In genomic region chr4:41177016-41177415, GRCh38 we compare ENCODE assay signal across 8 cellular contexts. TPM values are rescaled to one million over a fixed set of nuclear protein-coding genes. Genes with fewer than 3 reads are reported as not detected.
DNase-seq lines count a peak whose midpoint lies in the region; ATAC-seq, FAIRE-seq and TF ChIP-seq lines count a peak whose summit lies in the region.

No MANE protein-coding gene starts in this region.

- no peaks in the 10 kb centered on the region for H3K36me3 ChIP-seq in SJCRH30
- no peaks in the 10 kb centered on the region for H3K36me3 ChIP-seq in psoas muscle (ENCODE audit: insufficient read depth in 1 of 2, low read depth in 1 of 2)

- H3K9me3 ChIP-seq in SJCRH30 (replicated peaks) (no peaks in the 10 kb centered on the region), psoas muscle (no peaks in the 10 kb centered on the region)

- peak in 3 of 4 donors; percentile 46 to 68 (median 63) for ATAC-seq in psoas muscle

- no peak overlapping the region for H3K4me3 ChIP-seq in SJCRH30
- no peak overlapping the region for H3K4me3 ChIP-seq in foreskin fibroblast (ENCODE audit: low read depth in 1 of 2, low read length in 2 of 2)
- H3K4me3 ChIP-seq in psoas muscle = no peak overlapping the region

- DNase-seq in GM18507 (ENCODE audit: extremely low spot score, insufficient read length, low read depth) (no peak), SJCRH30 (peak; percentile 42 to 73), foreskin fibroblast (peak; percentile 74 to 87), psoas muscle (no peak), hippocampal formation (lab: John Stamatoyannopoulos, UW) (no peak), HT-29 (ENCODE audit: low spot score) (no peak), NCI-H2227 (lab: John Stamatoyannopoulos, UW; ENCODE audit: unreplicated experiment) (no peak), KBM-7 (no peak)

- H3K27me3 ChIP-seq in SJCRH30 (no peaks in the 10 kb centered on the region), psoas muscle (ENCODE audit: insufficient read depth in 3 of 3, low read length in 2 of 3) (no peaks in the 10 kb centered on the region)

- intact Hi-C loops in psoas muscle (cut with DNase I) = no loop called here

- in situ Hi-C loops in KBM-7 (cut with MboI; ENCODE audit: low pct_unique_long_range_greater_than_20kb, low sequenced_read_pairs) = no loop called here

- TF ChIP-seq CTCF in foreskin fibroblast (IDR thresholded peaks at IDR 0.05; ENCODE audit: low read depth, low read length) (no peak), psoas muscle (IDR thresholded peaks at IDR 0.05) (no peak)

- H3K4me1 ChIP-seq in SJCRH30 = peaks cover 43% of the 10 kb centered on the region
- no peaks in the 10 kb centered on the region for H3K4me1 ChIP-seq in psoas muscle

- peak; percentile 82 for FAIRE-seq in GM18507 (lab: Jason Lieb, UNC)

- H3K27ac ChIP-seq in SJCRH30 (peak overlapping the region; percentile 65), psoas muscle (peak overlapping the region; percentile 10)

RNA-seq across cellular contexts. Expression of gene APBB2, which starts 37.3 kb away (rescaled TPM):
- 83.9 and 89.7 TPM in 2 replicates for total RNA-seq in SJCRH30 (2014; rRNA removed; shearing (Covaris generic))
- 10 to 100 TPM in 3 of 4 donors, 1 to 10 TPM in 1; 7.8 to 37.4 (median 12.7) TPM for total RNA-seq in psoas muscle
- 10 to 100 TPM in 1 of 3 donors, 1 to 10 TPM in 2; 3.1 to 12.5 (median 3.2) TPM for polyA plus RNA-seq in psoas muscle
- total RNA-seq in HT-29 (2014; rRNA removed; shearing (Covaris generic)) = 14.4 and 18.5 TPM in 2 replicates

Comparison
In these comparisons a context has a peak if more than half of its experiments do, and no peak if none do; other contexts are left out.
1. DNase-seq: peak in SJCRH30 (2 of 2) and foreskin fibroblast (2 of 2); none in GM18507 (single experiment), psoas muscle (0 of 2), hippocampal formation (0 of 2), HT-29 (single experiment), NCI-H2227 (single experiment) and KBM-7 (single experiment).